In the genomic region with DNA sequence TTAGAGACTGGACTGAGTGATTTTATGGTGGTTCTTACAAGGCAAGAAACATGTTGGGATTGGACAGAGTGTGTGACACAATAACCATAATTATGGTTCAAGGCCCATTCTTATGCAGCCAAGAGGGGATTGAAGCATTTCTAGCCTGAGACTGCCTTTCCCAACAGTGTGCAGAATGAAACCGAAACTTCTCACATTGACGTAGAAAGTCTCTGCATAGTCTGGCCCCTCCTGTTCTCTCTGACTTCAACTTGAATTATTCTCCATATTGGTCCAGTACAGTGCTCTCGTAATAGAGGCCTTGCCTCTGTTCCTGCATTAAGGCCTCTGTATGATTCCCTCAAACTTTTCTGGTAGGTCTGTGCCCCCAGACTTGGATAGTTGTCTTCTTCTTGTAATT, we compare ENCODE assay signal across 8 cellular contexts.
DNase-seq lines count a peak whose midpoint lies in the region; ATAC-seq and TF ChIP-seq lines count a peak whose summit lies in the region.

No MANE protein-coding gene starts in this region.

- H3K4me1 Mint-ChIP-seq in CD14-positive monocyte: peaks cover 9% of the 10 kb centered on the region

- peak overlapping the region in 1 of 2 donors; percentile 61 for H3K4me3 Mint-ChIP-seq in CD14-positive monocyte

- H3K36me3 ChIP-seq in vagina: no peaks in the 10 kb centered on the region

- H3K27ac Mint-ChIP-seq in CD14-positive monocyte: peak overlapping the region in 3 of 7 donors; percentile 6 to 66 (median 58)

- no peak overlapping the region for H3K27ac ChIP-seq in vagina

- H3K4me1 ChIP-seq in vagina: peaks cover 8% of the 10 kb centered on the region

- H3K9me3 Mint-ChIP-seq in CD14-positive monocyte: peaks cover 0 to 4% (median 0%) of the 10 kb centered on the region in 7 donors

- ATAC-seq in GM18873 (IDR thresholded peaks at IDR 0.05; ENCODE audit: low FRiP score, unreplicated experiment) (peak; percentile 95), GM21825 (IDR thresholded peaks at IDR 0.05; ENCODE audit: unreplicated experiment) (peak; percentile 90), HG03520 (IDR thresholded peaks at IDR 0.05; ENCODE audit: unreplicated experiment) (peak; percentile 94)

- intact Hi-C loops in CD14-positive monocyte (cut with micrococcal nuclease): no loop called here
- intact Hi-C loops in vagina (cut with DNase I): no loop called here

- H3K4me3 ChIP-seq in vagina: no peak overlapping the region

- TF ChIP-seq POLR2A in vagina (IDR thresholded peaks at IDR 0.05): no peak

- H3K36me3 Mint-ChIP-seq in CD14-positive monocyte: no peaks in the 10 kb centered on the region

- DNase-seq in medulla oblongata (ENCODE audit: extremely low spot score): peak; percentile 43
- no peak for DNase-seq in CD14-positive monocyte (ENCODE audit: low spot score)
- DNase-seq in vagina (ENCODE audit: extremely low spot score in 2 of 2): no peak
- DNase-seq in activated CD4-positive, alpha-beta T cell treated with anti-CD3 and anti-CD28 coated beads, Interleukin-2, amount 50 U/mL, for 48 hours: no peak
- no peak for DNase-seq in activated CD8-positive, alpha-beta memory T cell treated with anti-CD3 and anti-CD28 coated beads, Interleukin-2, amount 50 U/mL, for 4 hours

- H3K9me3 ChIP-seq in vagina: no peaks in the 10 kb centered on the region

- no peaks in the 10 kb centered on the region for H3K27me3 Mint-ChIP-seq in CD14-positive monocyte (ENCODE audit: low read depth in 3 of 3)

- no peaks in the 10 kb centered on the region for H3K27me3 ChIP-seq in vagina

- TF ChIP-seq CTCF in CD14-positive monocyte (IDR thresholded peaks at IDR 0.05) (no peak), vagina (IDR thresholded peaks at IDR 0.05) (no peak)
